Comparison of ENCODE assay signal across 13 cellular contexts in genomic region chr19:49861127-49861526, GRCh38. TPM values are rescaled to one million over a fixed set of nuclear protein-coding genes. Genes with fewer than 3 reads are reported as not detected.
DNase-seq lines count a peak whose midpoint lies in the region; FAIRE-seq and TF ChIP-seq lines count a peak whose summit lies in the region.
"Had no signal": no experiment of that assay in that cellular context is flagged by ENCODE, and none has a peak within 500 bp of the region (broad histone marks: within the 10 kb centered on the region; RNA-seq: fewer than 3 reads in every experiment).

No MANE protein-coding gene starts in this region.

- no peak overlapping the region for H3K4me3 ChIP-seq in cardiac muscle cell
- H3K4me3 ChIP-seq in H1 (ENCODE audit: extremely low read depth in 1 of 4, insufficient read depth in 2 of 4, low read depth in 3 of 4, low read length in 4 of 4), result no peak overlapping the region
- H3K4me3 ChIP-seq in mucosa of stomach (ENCODE audit: low read length), result no peak overlapping the region
- H3K4me3 ChIP-seq: thoracic aorta had no signal

- no peak overlapping the region for H3K18ac ChIP-seq in H1 (ENCODE audit: extremely low read depth, low read length)

- peaks cover 0 to 21% of the 10 kb centered on the region in 2 experiments; a peak in 2 of 4 replicates for H3K79me2 ChIP-seq in H1 (ENCODE audit: control insufficient read depth in 1 of 2, insufficient read depth in 2 of 2, low read length in 2 of 2)

- H4K91ac ChIP-seq in H1 (replicated peaks; ENCODE audit: insufficient read length, low read length), result no peak overlapping the region

- H3K36me3 ChIP-seq in cardiac muscle cell (peaks cover 45% of the 10 kb centered on the region), H1 (ENCODE audit: control insufficient read depth in 2 of 4, insufficient read depth in 4 of 4, low read length in 3 of 4) (peaks cover 34 to 74% (median 58%) of the 10 kb centered on the region in 4 experiments), mucosa of stomach (ENCODE audit: control insufficient read depth, insufficient read depth, low read length) (peaks cover 31% of the 10 kb centered on the region)

- H2BK120ac ChIP-seq in H1 (replicated peaks; ENCODE audit: low read depth, low read length), result no peak overlapping the region

- POLR2A ChIA-PET in H1 (lab: Charles Lee; ENCODE audit: partially characterized antibody), result interaction anchor here (0.9 to 12.4 kb wide), 12 partner anchors 7 to 171 kb away, joined by 3 to 247 read pairs (median 4); partner anchors contain the start of genes ADM5, AKT1S1, MED25 and PTOV1

- H3K14ac ChIP-seq in H1 (ENCODE audit: insufficient read length), result no peak overlapping the region

- DNase-seq in cardiac muscle cell (ENCODE audit: low read depth in 1 of 2, low spot score in 1 of 2) (peak in 1 of 2 donors; percentile 27), cardiac septum (ENCODE audit: low spot score) (no peak), H1 (ENCODE audit: low read depth in 1 of 2, low spot score in 2 of 2) (peak in 1 of 2 experiments; percentile 63), COLO668 (lab: John Stamatoyannopoulos, UW; ENCODE audit: unreplicated experiment) (no peak), MV-4-11 (lab: John Stamatoyannopoulos, UW) (no peak), SHP77 (lab: John Stamatoyannopoulos, UW) (no peak)
- DNase-seq in stimulated activated CD4-positive, alpha-beta T cell treated with anti-CD3 and anti-CD28 coated beads, Interleukin-4, amount 100 ng/mL, for 24 hours, result no peak
- DNase-seq: activated gamma-delta T cell; glutamatergic neuron; stimulated activated CD4-positive, alpha-beta T cell treated with anti-CD3 and anti-CD28 coated beads, Interleukin-2, amount 100 ng/mL, for 24 hours had no signal

- H3K9ac ChIP-seq in H1 (replicated peaks in 1 of 4; ENCODE audit: extremely low read depth in 1 of 4, low read depth in 3 of 4, low read length in 3 of 4) (no peak overlapping the region), mucosa of stomach (ENCODE audit: low read length) (peak overlapping the region; percentile 29)

- TF ChIP-seq RAD21 in H1 (IDR thresholded peaks at IDR 0.05 in 1 of 2, conservative IDR thresholded peaks at IDR 0.05 in 1 of 2; ENCODE audit: low read depth in 2 of 2, low read length in 2 of 2), result no peak

- peak overlapping the region; percentile 44; the same call in 1 of the 2 replicates for H2BK5ac ChIP-seq in H1 (ENCODE audit: low read depth, low read length)

- H4K20me1 ChIP-seq in H1 (replicated peaks in 1 of 2; ENCODE audit: control insufficient read depth in 1 of 2, insufficient read depth in 2 of 2, low read length in 2 of 2), result peaks cover 34 to 47% of the 10 kb centered on the region in 2 experiments

- H2AK5ac ChIP-seq in H1 (ENCODE audit: low read depth, low read length), result no peak overlapping the region

- TF ChIP-seq EP300 in H1 (IDR thresholded peaks at IDR 0.05; ENCODE audit: borderline replicate concordance in 1 of 2, low read depth in 2 of 2, low read length in 2 of 2), result no peak

- peak overlapping the region; percentile 82 for H3K27ac ChIP-seq in cardiac muscle cell
- H3K27ac ChIP-seq in H1 (ENCODE audit: low read depth, low read length), result no peak overlapping the region
- H3K27ac ChIP-seq: HL-60 had no signal

- no peak for TF ChIP-seq CTCF in cardiac muscle cell (IDR thresholded peaks at IDR 0.05; ENCODE audit: low read depth, low read length)
- TF ChIP-seq CTCF in H1 (IDR thresholded peaks at IDR 0.05; ENCODE audit: control extremely low read depth in 1 of 3, insufficient read depth in 1 of 3, low read depth in 1 of 3, low read length in 3 of 3), result no peak

- peak overlapping the region; percentile 18; the same call in 1 of the 2 replicates for H4K8ac ChIP-seq in H1 (ENCODE audit: extremely low read depth, insufficient read depth, low read length)

- no peak overlapping the region for H2BK12ac ChIP-seq in H1 (ENCODE audit: low read depth, low read length)

- peaks cover 12% of the 10 kb centered on the region for H3K79me1 ChIP-seq in H1 (ENCODE audit: low read depth, low read length)

- H3K4me1 ChIP-seq in cardiac muscle cell (ENCODE audit: low read depth) (peaks cover 17% of the 10 kb centered on the region), H1 (replicated peaks in 1 of 4; ENCODE audit: control insufficient read depth in 3 of 4, insufficient read depth in 4 of 4, low read length in 3 of 4) (peaks cover 0 to 10% (median 3%) of the 10 kb centered on the region in 4 experiments; a peak in 5 of 7 replicates), mucosa of stomach (ENCODE audit: control insufficient read depth, insufficient read depth, low read length) (peaks cover 28% of the 10 kb centered on the region)

- peaks cover under 1% of the 10 kb centered on the region; the same call in 1 of the 2 replicates for H3K23me2 ChIP-seq in H1 (ENCODE audit: low read depth, low read length)

- H3K4me2 ChIP-seq in H1 (ENCODE audit: insufficient read depth in 1 of 2, low read depth in 2 of 2, low read length in 2 of 2), result no peak overlapping the region

- WGBS in H1 (ENCODE audit: extremely low coverage in 1 of 2, insufficient coverage in 1 of 2, insufficient read length in 1 of 2, insufficient replicate concordance in 2 of 2, low coverage in 1 of 2, low lambda C conversion rate in 2 of 2, missing lambda C conversion rate in 1 of 2), 2 experiments, result 81% methylated on average over 14 of the region's 14 CpGs; no CpG with 5 or more reads in 1 of the 2 experiments

- TF ChIP-seq POLR2A in H1 (IDR thresholded peaks at IDR 0.05; ENCODE audit: control extremely low read depth in 1 of 2, low read depth in 2 of 2, low read length in 2 of 2), result peak in 1 of 2 experiments; percentile 37; a peak in 1 of 3 replicates

- FAIRE-seq in H1 (lab: Jason Lieb, UNC), result no peak

- no peak overlapping the region for H3K23ac ChIP-seq in H1 (ENCODE audit: insufficient read length)

- H2BK20ac ChIP-seq in H1 (ENCODE audit: low read length), result no peak overlapping the region

- H3K27me3 ChIP-seq in cardiac muscle cell (no peaks in the 10 kb centered on the region), H1 (replicated peaks in 1 of 4; ENCODE audit: control insufficient read depth in 3 of 4, extremely low read depth in 1 of 4, insufficient read depth in 3 of 4, low read length in 3 of 4) (no peaks in the 10 kb centered on the region), mucosa of stomach (ENCODE audit: control insufficient read depth, insufficient read depth, low read length) (no peaks in the 10 kb centered on the region)

- H3K4ac ChIP-seq in H1 (replicated peaks; ENCODE audit: insufficient read length, low read depth, low read length), result no peak overlapping the region

- CTCF ChIA-PET in H1 (lab: Charles Lee; ENCODE audit: partially characterized antibody), result interaction anchor here (0.9 to 1.0 kb wide), 3 partner anchors 14 to 60 kb away, joined by 3 to 4 read pairs (median 3); no protein-coding TSS in a partner anchor

- no peak overlapping the region for H2AFZ ChIP-seq in H1 (ENCODE audit: low read length)

- no peak overlapping the region for H2BK15ac ChIP-seq in H1 (ENCODE audit: low read length)

- H3K56ac ChIP-seq in H1 (replicated peaks; ENCODE audit: insufficient read length, low read depth, low read length), result no peak overlapping the region

- H3K9me3 ChIP-seq in cardiac muscle cell (ENCODE audit: low read depth), result no peaks in the 10 kb centered on the region
- no peaks in the 10 kb centered on the region for H3K9me3 ChIP-seq in H1 (ENCODE audit: insufficient read depth in 2 of 2, low read depth in 1 of 2, low read length in 1 of 2)
- H3K9me3 ChIP-seq in mucosa of stomach (ENCODE audit: control insufficient read depth, low read length), result no peaks in the 10 kb centered on the region
- H3K9me3 ChIP-seq: thoracic aorta had no signal

- H4K5ac ChIP-seq in H1 (ENCODE audit: insufficient read length, low read depth, low read length), result no peak overlapping the region

- intact Hi-C loops in cardiac septum (cut with DNase I), result no loop called here

RNA-seq across cellular contexts. Expression of gene PNKP, which starts 6.2 kb away (rescaled TPM):
- 73.8 and 74.5 TPM in 2 replicates for total RNA-seq in cardiac muscle cell
- 69.7 and 98.4 TPM in 2 replicates for polyA plus RNA-seq in cardiac muscle cell
- 49.5 TPM for total RNA-seq in cardiac septum
- total RNA-seq in H1 (2021; fragmentation: NEBNext Ultra II Directional; extraction: Animal tissue kit (Norgen Biotek cat#: 25700)), result 105 TPM in 2 replicates
- 45.8 and 66.5 TPM in 2 replicates for polyA plus RNA-seq in H1 (2011; rRNA removed)
- 56.6 TPM for polyA plus RNA-seq in H1 (2011; cell fraction: cytosol; rRNA removed)
- 225 TPM for polyA plus RNA-seq in H1 (2011; cell fraction: nucleus; rRNA removed)
- 84.3 to 106 TPM (median 94.0 TPM) in 4 replicates for polyA plus RNA-seq in H1 (2012, experiment 1 of 2)
- 90.6 TPM for polyA plus RNA-seq in H1 (2012, experiment 2 of 2)
- polyA plus RNA-seq in H1 (2013, experiment 1 of 2), result 71.9 TPM
- polyA plus RNA-seq in H1 (2013, experiment 2 of 2), result 66.3 TPM
- 21.4 and 26.5 TPM in 2 replicates for polyA minus RNA-seq in H1 (2011; rRNA and poly(A)+ RNA removed)
- 42.9 TPM for polyA minus RNA-seq in H1 (2011; cell fraction: cytosol; rRNA and poly(A)+ RNA removed)
- 80.3 TPM for polyA minus RNA-seq in H1 (2011; cell fraction: nucleus; rRNA and poly(A)+ RNA removed)

RNA-seq across cellular contexts. Expression of gene PTOV1, which starts 10.2 kb away (rescaled TPM):
- total RNA-seq in cardiac muscle cell (290 and 380 TPM in 2 replicates), cardiac septum (95.8 TPM)
- polyA plus RNA-seq in cardiac muscle cell (445 and 583 TPM in 2 replicates), H1 (2011; rRNA removed) (147 and 213 TPM in 2 replicates)
- 251 and 261 TPM in 2 replicates for total RNA-seq in H1 (2021; fragmentation: NEBNext Ultra II Directional; extraction: Animal tissue kit (Norgen Biotek cat#: 25700))
- polyA plus RNA-seq in H1 (2011; cell fraction: cytosol; rRNA removed), result 136 TPM
- polyA plus RNA-seq in H1 (2011; cell fraction: nucleus; rRNA removed), result 397 TPM
- polyA plus RNA-seq in H1 (2012, experiment 1 of 2), result 183 to 286 TPM (median 253 TPM) in 4 replicates
- polyA plus RNA-seq in H1 (2012, experiment 2 of 2), result 215 TPM
- polyA plus RNA-seq in H1 (2013, experiment 1 of 2), result 166 TPM
- polyA plus RNA-seq in H1 (2013, experiment 2 of 2), result 157 TPM
- polyA minus RNA-seq in H1 (2011; rRNA and poly(A)+ RNA removed), result 82.9 and 117 TPM in 2 replicates
- 124 TPM for polyA minus RNA-seq in H1 (2011; cell fraction: cytosol; rRNA and poly(A)+ RNA removed)
- 139 TPM for polyA minus RNA-seq in H1 (2011; cell fraction: nucleus; rRNA and poly(A)+ RNA removed)

RNA-seq across cellular contexts. Expression of gene AKT1S1, which starts 16.0 kb away (rescaled TPM):
- total RNA-seq in cardiac muscle cell, result 27.5 and 36.9 TPM in 2 replicates
- 45.4 and 66.2 TPM in 2 replicates for polyA plus RNA-seq in cardiac muscle cell
- 35.8 TPM for total RNA-seq in cardiac septum
- total RNA-seq in H1 (2021; fragmentation: NEBNext Ultra II Directional; extraction: Animal tissue kit (Norgen Biotek cat#: 25700)), result 45.9 and 46.7 TPM in 2 replicates
- polyA plus RNA-seq in H1 (2011; rRNA removed), result 40.7 and 73.3 TPM in 2 replicates
- 38.3 TPM for polyA plus RNA-seq in H1 (2011; cell fraction: cytosol; rRNA removed)
- polyA plus RNA-seq in H1 (2011; cell fraction: nucleus; rRNA removed), result 48.5 TPM
- polyA plus RNA-seq in H1 (2012, experiment 1 of 2), result 33.7 to 44.3 TPM (median 42.7 TPM) in 4 replicates
- 47.7 TPM for polyA plus RNA-seq in H1 (2012, experiment 2 of 2)
- 52.8 TPM for polyA plus RNA-seq in H1 (2013, experiment 1 of 2)
- 54.7 TPM for polyA plus RNA-seq in H1 (2013, experiment 2 of 2)
- 10.9 and 14.9 TPM in 2 replicates for polyA minus RNA-seq in H1 (2011; rRNA and poly(A)+ RNA removed)
- 26.5 TPM for polyA minus RNA-seq in H1 (2011; cell fraction: cytosol; rRNA and poly(A)+ RNA removed)
- polyA minus RNA-seq in H1 (2011; cell fraction: nucleus; rRNA and poly(A)+ RNA removed), result 26.0 TPM

RNA-seq across cellular contexts. Expression of gene TBC1D17, which starts 16.4 kb away (rescaled TPM):
- total RNA-seq in cardiac muscle cell, result 25.4 and 26.8 TPM in 2 replicates
- 38.0 and 52.5 TPM in 2 replicates for polyA plus RNA-seq in cardiac muscle cell
- total RNA-seq in cardiac septum, result 48.0 TPM
- total RNA-seq in H1 (2021; fragmentation: NEBNext Ultra II Directional; extraction: Animal tissue kit (Norgen Biotek cat#: 25700)), result 44.9 and 47.6 TPM in 2 replicates
- polyA plus RNA-seq in H1 (2011; rRNA removed), result 30.3 and 53.7 TPM in 2 replicates
- polyA plus RNA-seq in H1 (2011; cell fraction: cytosol; rRNA removed), result 23.2 TPM
- polyA plus RNA-seq in H1 (2011; cell fraction: nucleus; rRNA removed), result 73.8 TPM
- polyA plus RNA-seq in H1 (2012, experiment 1 of 2), result 41.7 to 47.2 TPM (median 43.5 TPM) in 4 replicates
- 52.8 TPM for polyA plus RNA-seq in H1 (2012, experiment 2 of 2)
- polyA plus RNA-seq in H1 (2013, experiment 1 of 2), result 34.8 TPM
- polyA plus RNA-seq in H1 (2013, experiment 2 of 2), result 35.2 TPM
- polyA minus RNA-seq in H1 (2011; rRNA and poly(A)+ RNA removed), result 24.6 and 29.7 TPM in 2 replicates
- polyA minus RNA-seq in H1 (2011; cell fraction: cytosol; rRNA and poly(A)+ RNA removed), result 27.0 TPM
- polyA minus RNA-seq in H1 (2011; cell fraction: nucleus; rRNA and poly(A)+ RNA removed), result 27.3 TPM

RNA-seq across cellular contexts. Expression of gene IL4I1, which starts 35.6 kb away (rescaled TPM):
- total RNA-seq in cardiac muscle cell (0.63 TPM in 1 of 2 replicates, not detected in the other), cardiac septum (1.2 TPM)
- polyA plus RNA-seq in cardiac muscle cell (0.40 TPM in 1 of 2 replicates, not detected in the other), H1 (2011; rRNA removed) (0.30 and 0.41 TPM in 2 replicates)
- 0.67 and 0.76 TPM in 2 replicates for total RNA-seq in H1 (2021; fragmentation: NEBNext Ultra II Directional; extraction: Animal tissue kit (Norgen Biotek cat#: 25700))
- polyA plus RNA-seq in H1 (2011; cell fraction: cytosol; rRNA removed), result 0.37 TPM
- 0.74 TPM for polyA plus RNA-seq in H1 (2011; cell fraction: nucleus; rRNA removed)
- polyA plus RNA-seq in H1 (2012, experiment 1 of 2), result 0.21 to 0.86 TPM (median 0.43 TPM) in 3 of 4 replicates, not detected in the other
- polyA plus RNA-seq in H1 (2012, experiment 2 of 2), result not detected
- polyA plus RNA-seq in H1 (2013, experiment 1 of 2), result 0.36 TPM
- polyA plus RNA-seq in H1 (2013, experiment 2 of 2), result 0.52 TPM
- 0.15 and 0.54 TPM in 2 replicates for polyA minus RNA-seq in H1 (2011; rRNA and poly(A)+ RNA removed)
- 0.95 TPM for polyA minus RNA-seq in H1 (2011; cell fraction: cytosol; rRNA and poly(A)+ RNA removed)
- polyA minus RNA-seq in H1 (2011; cell fraction: nucleus; rRNA and poly(A)+ RNA removed), result 1.4 TPM
